In the genomic region with DNA sequence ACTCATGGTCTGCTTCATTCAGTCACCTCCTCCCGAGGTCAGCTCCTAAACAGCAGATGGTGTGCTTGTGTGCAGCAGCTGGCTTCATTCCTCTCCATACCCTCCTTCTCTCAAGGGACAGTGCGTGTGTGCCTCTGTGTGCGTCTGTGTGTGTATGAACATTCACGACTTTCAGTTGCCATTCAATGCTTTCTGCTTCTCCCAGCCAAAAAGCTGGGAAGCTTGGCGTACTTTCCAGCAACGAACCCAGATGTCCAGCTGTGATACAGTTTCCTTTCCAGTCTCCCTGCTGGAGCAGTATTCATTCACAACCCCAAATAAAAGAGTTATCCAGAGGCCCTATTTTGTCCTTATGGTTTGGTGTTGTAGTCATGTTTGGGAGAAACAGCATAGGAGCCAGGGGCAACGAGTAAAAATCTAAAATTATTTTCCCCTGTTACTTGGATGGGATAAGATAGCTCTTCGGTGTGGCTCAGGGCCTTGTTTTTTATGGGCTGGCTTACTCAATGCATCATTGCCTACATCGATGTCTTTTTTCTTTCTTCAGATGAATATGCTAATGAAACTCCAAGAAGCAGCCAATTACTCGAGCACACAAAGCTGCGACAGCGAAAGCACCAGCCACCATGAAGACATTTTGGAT, we compare ENCODE assay signal across 11 cellular contexts.
DNase-seq lines count a peak whose midpoint lies in the region; TF ChIP-seq lines count a peak whose summit lies in the region.
"Had no signal": no experiment of that assay in that cellular context is flagged by ENCODE, and none has a peak within 500 bp of the region (broad histone marks: within the 10 kb centered on the region; RNA-seq: fewer than 3 reads in every experiment).

No MANE protein-coding gene starts in this region.

- H3K27ac ChIP-seq in GM23248 (no peak overlapping the region), endodermal cell (ENCODE audit: low read depth, low read length) (peak overlapping the region; percentile 84)
- H3K27ac ChIP-seq: thoracic aorta had no signal

- DNase-seq in GM23248 (peak; percentile 26), NCI-H446 treated with DMSO at 0.1 percent for 48 hours (lab: John Stamatoyannopoulos, UW) (peak; percentile 99), endodermal cell (no peak), retina (peak; percentile 62), hepatic stellate cell (ENCODE audit: low spot score) (no peak), erythroblast (lab: John Stamatoyannopoulos, UW) (no peak), KBM-7 (no peak)
- DNase-seq in activated naive CD4-positive, alpha-beta T cell (lab: John Stamatoyannopoulos, UW), result no peak
- DNase-seq: activated CD4-positive, alpha-beta T cell treated with anti-CD3 and anti-CD28 coated beads, Interleukin-2, amount 10 ng/mL, durations not matched to agents 24 days and 14 days; central memory CD4-positive, alpha-beta T cell had no signal

- H3K36me3 ChIP-seq in GM23248 (ENCODE audit: low read depth) (peaks cover 50% of the 10 kb centered on the region), endodermal cell (ENCODE audit: control insufficient read depth, insufficient read depth, low read length) (no peaks in the 10 kb centered on the region)
- H3K36me3 ChIP-seq: thoracic aorta had no signal

- H3K9me3 Mint-ChIP-seq in endodermal cell, result no peaks in the 10 kb centered on the region
- H3K9me3 Mint-ChIP-seq: activated CD4-positive, alpha-beta T cell treated with anti-CD3 and anti-CD28 coated beads, Interleukin-2, amount 10 ng/mL, durations not matched to agents 24 days and 14 days had no signal

- H3K27me3 Mint-ChIP-seq in endodermal cell (ENCODE audit: insufficient read depth), result no peaks in the 10 kb centered on the region
- H3K27me3 Mint-ChIP-seq: activated CD4-positive, alpha-beta T cell treated with anti-CD3 and anti-CD28 coated beads, Interleukin-2, amount 10 ng/mL, durations not matched to agents 24 days and 14 days had no signal

- no peaks in the 10 kb centered on the region for H3K79me2 ChIP-seq in GM23248 (ENCODE audit: insufficient read depth)

- WGBS in GM23248 (ENCODE audit: low coverage in 1 of 2, low lambda C conversion rate in 2 of 2, missing lambda C conversion rate in 2 of 2), 2 experiments, result 52% methylated on average over 12 of the region's 12 CpGs
- 76 to 90% methylated on average over 8 to 12 of the region's 12 CpGs for WGBS in endodermal cell (ENCODE audit: insufficient coverage in 1 of 2, insufficient read length in 1 of 2), 2 experiments

- peaks cover 29% of the 10 kb centered on the region for H3F3A ChIP-seq in GM23248 (ENCODE audit: insufficient read depth)

- H3K9ac ChIP-seq in GM23248, result no peak overlapping the region
- H3K9ac ChIP-seq in endodermal cell (ENCODE audit: extremely low read depth, low read length, poor library complexity, severe bottlenecking), result no peak overlapping the region

- H3K9me3 ChIP-seq in GM23248 (ENCODE audit: low read depth) (no peaks in the 10 kb centered on the region), endodermal cell (ENCODE audit: control insufficient read depth, low read length) (no peaks in the 10 kb centered on the region)
- H3K9me3 ChIP-seq: thoracic aorta had no signal

- H4K20me1 ChIP-seq in GM23248 (ENCODE audit: insufficient read depth), result no peaks in the 10 kb centered on the region

- H3K4me2 ChIP-seq in GM23248 (ENCODE audit: unreplicated experiment), result no peak overlapping the region

- no peaks in the 10 kb centered on the region; the same call in 1 of the 2 replicates for H3K9me2 ChIP-seq in GM23248 (ENCODE audit: insufficient read depth)

- TF ChIP-seq CTCF in endodermal cell (conservative IDR thresholded peaks at IDR 0.05), result no peak

- in situ Hi-C loops in GM23248 (cut with MboI), result no loop called here
- in situ Hi-C loops in KBM-7 (cut with MboI; ENCODE audit: low pct_unique_long_range_greater_than_20kb, low sequenced_read_pairs), result no loop called here

- no peaks in the 10 kb centered on the region for H3K36me3 Mint-ChIP-seq in endodermal cell (ENCODE audit: low read depth)

- peaks cover 13% of the 10 kb centered on the region for H3K4me1 ChIP-seq in GM23248 (ENCODE audit: insufficient read depth)
- no peaks in the 10 kb centered on the region for H3K4me1 ChIP-seq in endodermal cell (ENCODE audit: control insufficient read depth, insufficient read depth, low read length)

- H3K27ac Mint-ChIP-seq in endodermal cell, result no peak overlapping the region
- H3K27ac Mint-ChIP-seq: activated CD4-positive, alpha-beta T cell treated with anti-CD3 and anti-CD28 coated beads, Interleukin-2, amount 10 ng/mL, durations not matched to agents 24 days and 14 days had no signal

- no peak overlapping the region for H2AFZ ChIP-seq in GM23248

- H3K4me3 ChIP-seq in GM23248, result no peak overlapping the region
- no peak overlapping the region for H3K4me3 ChIP-seq in endodermal cell (ENCODE audit: low read length)
- H3K4me3 ChIP-seq: thoracic aorta had no signal

- H3K27me3 ChIP-seq in GM23248 (replicated peaks; ENCODE audit: insufficient read depth) (no peaks in the 10 kb centered on the region), endodermal cell (ENCODE audit: control insufficient read depth, insufficient read depth, low read length, poor library complexity, severe bottlenecking) (no peaks in the 10 kb centered on the region)

- H3K4me3 Mint-ChIP-seq in endodermal cell, result no peak overlapping the region
- H3K4me3 Mint-ChIP-seq: activated CD4-positive, alpha-beta T cell treated with anti-CD3 and anti-CD28 coated beads, Interleukin-2, amount 10 ng/mL, durations not matched to agents 24 days and 14 days had no signal

- no peaks in the 10 kb centered on the region for H3K4me1 Mint-ChIP-seq in endodermal cell
- H3K4me1 Mint-ChIP-seq: activated CD4-positive, alpha-beta T cell treated with anti-CD3 and anti-CD28 coated beads, Interleukin-2, amount 10 ng/mL, durations not matched to agents 24 days and 14 days had no signal

- no peak for TF ChIP-seq POLR2A in erythroblast (IDR thresholded peaks at IDR 0.05; ENCODE audit: low read length)

Comparison
In these comparisons a context has a peak if more than half of its experiments do, and no peak if none do; other contexts are left out.
1. DNase-seq: peak in GM23248 (single experiment), NCI-H446 treated with DMSO at 0.1 percent for 48 hours (single experiment) and retina (single experiment); none in endodermal cell (single experiment), hepatic stellate cell (single experiment), erythroblast (0 of 2), activated naive CD4-positive, alpha-beta T cell (0 of 4) and KBM-7 (single experiment).